1 cellular context compared by ENCODE assay signal in the genomic region with DNA sequence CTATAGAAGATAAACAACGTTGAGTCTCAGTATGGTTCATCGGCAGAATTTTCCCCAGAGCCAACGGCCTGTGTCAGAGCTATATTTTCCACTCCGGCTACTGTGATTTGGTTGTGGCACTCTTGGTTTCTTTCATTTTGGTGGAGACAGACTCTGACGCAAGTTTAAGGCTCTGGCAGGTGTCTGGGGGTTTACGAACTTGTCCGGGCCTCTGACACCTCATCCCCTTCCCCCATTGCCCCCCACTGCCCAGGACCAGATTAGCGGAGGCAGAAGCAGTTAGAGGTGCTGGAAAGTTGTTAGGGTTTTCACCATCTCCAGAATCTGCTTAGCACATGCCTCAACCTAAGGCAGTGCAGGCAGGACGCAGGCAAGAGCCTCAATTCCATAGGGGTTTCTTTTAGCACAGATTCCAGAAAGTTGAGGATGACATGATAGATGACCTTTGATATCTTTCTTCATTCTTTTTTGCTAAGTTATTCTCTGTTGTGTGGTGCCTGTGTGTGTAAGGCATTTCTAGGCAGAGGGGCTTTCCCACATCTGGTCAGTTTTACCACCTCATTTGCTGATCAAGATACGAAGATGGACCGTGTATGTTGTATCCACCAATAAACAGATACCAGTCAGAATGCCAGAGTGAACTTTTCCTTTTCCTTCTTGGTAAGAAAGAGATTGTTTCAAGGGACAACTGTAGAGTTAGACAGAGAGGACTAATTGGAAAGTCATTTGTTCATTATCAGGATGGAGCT.
A peak's percentile ranks its signal among the peaks of the same experiment; 100 is the strongest.
TF ChIP-seq lines count a peak whose summit lies in the region.

No MANE protein-coding gene starts in this region.

TF ChIP-seq in GM12878, 131 proteins besides CTCF, POLR2A, EP300 and RAD21 (continued from another document and continues in another):
- TF ChIP-seq, protein P1, sequence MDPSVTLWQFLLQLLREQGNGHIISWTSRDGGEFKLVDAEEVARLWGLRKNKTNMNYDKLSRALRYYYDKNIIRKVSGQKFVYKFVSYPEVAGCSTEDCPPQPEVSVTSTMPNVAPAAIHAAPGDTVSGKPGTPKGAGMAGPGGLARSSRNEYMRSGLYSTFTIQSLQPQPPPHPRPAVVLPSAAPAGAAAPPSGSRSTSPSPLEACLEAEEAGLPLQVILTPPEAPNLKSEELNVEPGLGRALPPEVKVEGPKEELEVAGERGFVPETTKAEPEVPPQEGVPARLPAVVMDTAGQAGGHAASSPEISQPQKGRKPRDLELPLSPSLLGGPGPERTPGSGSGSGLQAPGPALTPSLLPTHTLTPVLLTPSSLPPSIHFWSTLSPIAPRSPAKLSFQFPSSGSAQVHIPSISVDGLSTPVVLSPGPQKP (IDR thresholded peaks at IDR 0.05; ENCODE audit: low read depth, low read length) = no peak
- TF ChIP-seq, protein P2, sequence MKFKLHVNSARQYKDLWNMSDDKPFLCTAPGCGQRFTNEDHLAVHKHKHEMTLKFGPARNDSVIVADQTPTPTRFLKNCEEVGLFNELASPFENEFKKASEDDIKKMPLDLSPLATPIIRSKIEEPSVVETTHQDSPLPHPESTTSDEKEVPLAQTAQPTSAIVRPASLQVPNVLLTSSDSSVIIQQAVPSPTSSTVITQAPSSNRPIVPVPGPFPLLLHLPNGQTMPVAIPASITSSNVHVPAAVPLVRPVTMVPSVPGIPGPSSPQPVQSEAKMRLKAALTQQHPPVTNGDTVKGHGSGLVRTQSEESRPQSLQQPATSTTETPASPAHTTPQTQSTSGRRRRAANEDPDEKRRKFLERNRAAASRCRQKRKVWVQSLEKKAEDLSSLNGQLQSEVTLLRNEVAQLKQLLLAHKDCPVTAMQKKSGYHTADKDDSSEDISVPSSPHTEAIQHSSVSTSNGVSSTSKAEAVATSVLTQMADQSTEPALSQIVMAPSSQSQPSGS (IDR thresholded peaks at IDR 0.05; ENCODE audit: low read length) = peak; percentile 33; the same call in 1 of the 2 replicates
- TF ChIP-seq HDGF (IDR thresholded peaks at IDR 0.05) = no peak
- TF ChIP-seq MXI1 (IDR thresholded peaks at IDR 0.05; ENCODE audit: low read depth, low read length) = peak; percentile 16; the same call in 1 of the 2 replicates
- TF ChIP-seq BACH1 (IDR thresholded peaks at IDR 0.05; ENCODE audit: borderline replicate concordance) = 0 out of 2 replicates have a peak, but pooled peaks have one; percentile 39
- TF ChIP-seq NBN (IDR thresholded peaks at IDR 0.05) = peak; percentile 47
- peak; percentile 58 for TF ChIP-seq CREB1 (IDR thresholded peaks at IDR 0.05; ENCODE audit: low read depth)
- TF ChIP-seq IKZF1 (conservative IDR thresholded peaks at IDR 0.05) = peak; percentile 90
- TF ChIP-seq, protein P3, sequence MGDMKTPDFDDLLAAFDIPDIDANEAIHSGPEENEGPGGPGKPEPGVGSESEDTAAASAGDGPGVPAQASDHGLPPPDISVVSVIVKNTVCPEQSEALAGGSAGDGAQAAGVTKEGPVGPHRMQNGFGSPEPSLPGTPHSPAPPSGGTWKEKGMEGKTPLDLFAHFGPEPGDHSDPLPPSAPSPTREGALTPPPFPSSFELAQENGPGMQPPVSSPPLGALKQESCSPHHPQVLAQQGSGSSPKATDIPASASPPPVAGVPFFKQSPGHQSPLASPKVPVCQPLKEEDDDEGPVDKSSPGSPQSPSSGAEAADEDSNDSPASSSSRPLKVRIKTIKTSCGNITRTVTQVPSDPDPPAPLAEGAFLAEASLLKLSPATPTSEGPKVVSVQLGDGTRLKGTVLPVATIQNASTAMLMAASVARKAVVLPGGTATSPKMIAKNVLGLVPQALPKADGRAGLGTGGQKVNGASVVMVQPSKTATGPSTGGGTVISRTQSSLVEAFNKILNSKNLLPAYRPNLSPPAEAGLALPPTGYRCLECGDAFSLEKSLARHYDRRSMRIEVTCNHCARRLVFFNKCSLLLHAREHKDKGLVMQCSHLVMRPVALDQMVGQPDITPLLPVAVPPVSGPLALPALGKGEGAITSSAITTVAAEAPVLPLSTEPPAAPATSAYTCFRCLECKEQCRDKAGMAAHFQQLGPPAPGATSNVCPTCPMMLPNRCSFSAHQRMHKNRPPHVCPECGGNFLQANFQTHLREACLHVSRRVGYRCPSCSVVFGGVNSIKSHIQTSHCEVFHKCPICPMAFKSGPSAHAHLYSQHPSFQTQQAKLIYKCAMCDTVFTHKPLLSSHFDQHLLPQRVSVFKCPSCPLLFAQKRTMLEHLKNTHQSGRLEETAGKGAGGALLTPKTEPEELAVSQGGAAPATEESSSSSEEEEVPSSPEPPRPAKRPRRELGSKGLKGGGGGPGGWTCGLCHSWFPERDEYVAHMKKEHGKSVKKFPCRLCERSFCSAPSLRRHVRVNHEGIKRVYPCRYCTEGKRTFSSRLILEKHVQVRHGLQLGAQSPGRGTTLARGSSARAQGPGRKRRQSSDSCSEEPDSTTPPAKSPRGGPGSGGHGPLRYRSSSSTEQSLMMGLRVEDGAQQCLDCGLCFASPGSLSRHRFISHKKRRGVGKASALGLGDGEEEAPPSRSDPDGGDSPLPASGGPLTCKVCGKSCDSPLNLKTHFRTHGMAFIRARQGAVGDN (IDR thresholded peaks at IDR 0.05) = 0 out of 2 replicates have a peak, but pooled peaks have one; percentile 17
- peak; percentile 61 for TF ChIP-seq RELA (IDR thresholded peaks at IDR 0.05; ENCODE audit: borderline replicate concordance, partially characterized antibody)
- TF ChIP-seq SIN3A (IDR thresholded peaks at IDR 0.05; ENCODE audit: low read depth, low read length) = no peak
- TF ChIP-seq BRCA1 (IDR thresholded peaks at IDR 0.05; ENCODE audit: low read depth, low read length) = no peak
- TF ChIP-seq CHD2 (IDR thresholded peaks at IDR 0.05; ENCODE audit: borderline replicate concordance, low read depth, low read length) = peak; percentile 73
- TF ChIP-seq JUND (IDR thresholded peaks at IDR 0.05; ENCODE audit: low read depth, low read length) = no peak
- no peak for TF ChIP-seq NRF1 (conservative IDR thresholded peaks at IDR 0.05; ENCODE audit: low read depth, low read length)
- TF ChIP-seq TBL1XR1 (IDR thresholded peaks at IDR 0.05; ENCODE audit: low read depth, low read length) = no peak
- TF ChIP-seq, protein P4, sequence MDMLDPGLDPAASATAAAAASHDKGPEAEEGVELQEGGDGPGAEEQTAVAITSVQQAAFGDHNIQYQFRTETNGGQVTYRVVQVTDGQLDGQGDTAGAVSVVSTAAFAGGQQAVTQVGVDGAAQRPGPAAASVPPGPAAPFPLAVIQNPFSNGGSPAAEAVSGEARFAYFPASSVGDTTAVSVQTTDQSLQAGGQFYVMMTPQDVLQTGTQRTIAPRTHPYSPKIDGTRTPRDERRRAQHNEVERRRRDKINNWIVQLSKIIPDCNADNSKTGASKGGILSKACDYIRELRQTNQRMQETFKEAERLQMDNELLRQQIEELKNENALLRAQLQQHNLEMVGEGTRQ (IDR thresholded peaks at IDR 0.05; ENCODE audit: borderline replicate concordance, low read depth, low read length) = no peak
- TF ChIP-seq, protein P5, sequence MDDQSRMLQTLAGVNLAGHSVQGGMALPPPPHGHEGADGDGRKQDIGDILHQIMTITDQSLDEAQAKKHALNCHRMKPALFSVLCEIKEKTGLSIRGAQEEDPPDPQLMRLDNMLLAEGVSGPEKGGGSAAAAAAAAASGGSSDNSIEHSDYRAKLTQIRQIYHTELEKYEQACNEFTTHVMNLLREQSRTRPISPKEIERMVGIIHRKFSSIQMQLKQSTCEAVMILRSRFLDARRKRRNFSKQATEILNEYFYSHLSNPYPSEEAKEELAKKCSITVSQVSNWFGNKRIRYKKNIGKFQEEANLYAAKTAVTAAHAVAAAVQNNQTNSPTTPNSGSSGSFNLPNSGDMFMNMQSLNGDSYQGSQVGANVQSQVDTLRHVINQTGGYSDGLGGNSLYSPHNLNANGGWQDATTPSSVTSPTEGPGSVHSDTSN (IDR thresholded peaks at IDR 0.05; ENCODE audit: insufficient replicate concordance, low read depth, low read length) = no peak
- peak; percentile 42 for TF ChIP-seq SP1 (IDR thresholded peaks at IDR 0.05; ENCODE audit: low read depth, low read length)
- TF ChIP-seq, protein P6, sequence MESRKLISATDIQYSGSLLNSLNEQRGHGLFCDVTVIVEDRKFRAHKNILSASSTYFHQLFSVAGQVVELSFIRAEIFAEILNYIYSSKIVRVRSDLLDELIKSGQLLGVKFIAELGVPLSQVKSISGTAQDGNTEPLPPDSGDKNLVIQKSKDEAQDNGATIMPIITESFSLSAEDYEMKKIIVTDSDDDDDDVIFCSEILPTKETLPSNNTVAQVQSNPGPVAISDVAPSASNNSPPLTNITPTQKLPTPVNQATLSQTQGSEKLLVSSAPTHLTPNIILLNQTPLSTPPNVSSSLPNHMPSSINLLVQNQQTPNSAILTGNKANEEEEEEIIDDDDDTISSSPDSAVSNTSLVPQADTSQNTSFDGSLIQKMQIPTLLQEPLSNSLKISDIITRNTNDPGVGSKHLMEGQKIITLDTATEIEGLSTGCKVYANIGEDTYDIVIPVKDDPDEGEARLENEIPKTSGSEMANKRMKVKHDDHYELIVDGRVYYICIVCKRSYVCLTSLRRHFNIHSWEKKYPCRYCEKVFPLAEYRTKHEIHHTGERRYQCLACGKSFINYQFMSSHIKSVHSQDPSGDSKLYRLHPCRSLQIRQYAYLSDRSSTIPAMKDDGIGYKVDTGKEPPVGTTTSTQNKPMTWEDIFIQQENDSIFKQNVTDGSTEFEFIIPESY (IDR thresholded peaks at IDR 0.05) = no peak
- TF ChIP-seq ZNF24 (IDR thresholded peaks at IDR 0.05) = 0 out of 2 replicates have a peak, but pooled peaks have one; percentile 5
- no peak for TF ChIP-seq SIX5 (IDR thresholded peaks at IDR 0.05; ENCODE audit: low read depth, low read length, severe bottlenecking)
- no peak for TF ChIP-seq KDM1A (IDR thresholded peaks at IDR 0.05; ENCODE audit: borderline replicate concordance)
- TF ChIP-seq YBX1 (IDR thresholded peaks at IDR 0.05) = no peak
- no peak for TF ChIP-seq NR2C2 (IDR thresholded peaks at IDR 0.05; ENCODE audit: borderline replicate concordance, control insufficient read depth, insufficient read length, low read depth)
- TF ChIP-seq, protein P7, sequence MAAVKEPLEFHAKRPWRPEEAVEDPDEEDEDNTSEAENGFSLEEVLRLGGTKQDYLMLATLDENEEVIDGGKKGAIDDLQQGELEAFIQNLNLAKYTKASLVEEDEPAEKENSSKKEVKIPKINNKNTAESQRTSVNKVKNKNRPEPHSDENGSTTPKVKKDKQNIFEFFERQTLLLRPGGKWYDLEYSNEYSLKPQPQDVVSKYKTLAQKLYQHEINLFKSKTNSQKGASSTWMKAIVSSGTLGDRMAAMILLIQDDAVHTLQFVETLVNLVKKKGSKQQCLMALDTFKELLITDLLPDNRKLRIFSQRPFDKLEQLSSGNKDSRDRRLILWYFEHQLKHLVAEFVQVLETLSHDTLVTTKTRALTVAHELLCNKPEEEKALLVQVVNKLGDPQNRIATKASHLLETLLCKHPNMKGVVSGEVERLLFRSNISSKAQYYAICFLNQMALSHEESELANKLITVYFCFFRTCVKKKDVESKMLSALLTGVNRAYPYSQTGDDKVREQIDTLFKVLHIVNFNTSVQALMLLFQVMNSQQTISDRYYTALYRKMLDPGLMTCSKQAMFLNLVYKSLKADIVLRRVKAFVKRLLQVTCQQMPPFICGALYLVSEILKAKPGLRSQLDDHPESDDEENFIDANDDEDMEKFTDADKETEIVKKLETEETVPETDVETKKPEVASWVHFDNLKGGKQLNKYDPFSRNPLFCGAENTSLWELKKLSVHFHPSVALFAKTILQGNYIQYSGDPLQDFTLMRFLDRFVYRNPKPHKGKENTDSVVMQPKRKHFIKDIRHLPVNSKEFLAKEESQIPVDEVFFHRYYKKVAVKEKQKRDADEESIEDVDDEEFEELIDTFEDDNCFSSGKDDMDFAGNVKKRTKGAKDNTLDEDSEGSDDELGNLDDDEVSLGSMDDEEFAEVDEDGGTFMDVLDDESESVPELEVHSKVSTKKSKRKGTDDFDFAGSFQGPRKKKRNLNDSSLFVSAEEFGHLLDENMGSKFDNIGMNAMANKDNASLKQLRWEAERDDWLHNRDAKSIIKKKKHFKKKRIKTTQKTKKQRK (IDR thresholded peaks at IDR 0.05; ENCODE audit: low read depth, low read length) = no peak
- no peak for TF ChIP-seq MTA3 (IDR thresholded peaks at IDR 0.05; ENCODE audit: borderline replicate concordance, low read length)
- no peak for TF ChIP-seq CBX5 (IDR thresholded peaks at IDR 0.05; ENCODE audit: low read depth)
- TF ChIP-seq SREBF2 (IDR thresholded peaks at IDR 0.05; ENCODE audit: low read length) = no peak
- TF ChIP-seq NFYA (IDR thresholded peaks at IDR 0.05; ENCODE audit: borderline replicate concordance, low read depth, low read length) = no peak
- no peak for TF ChIP-seq SMARCA5 (IDR thresholded peaks at IDR 0.05)
- TF ChIP-seq EZH2 (IDR thresholded peaks at IDR 0.05; ENCODE audit: borderline replicate concordance, control insufficient read depth, low read depth, low read length) = no peak
- TF ChIP-seq EGR1 (IDR thresholded peaks at IDR 0.05; ENCODE audit: borderline replicate concordance in 1 of 2, low read depth in 2 of 2, low read length in 2 of 2) = no peak
- TF ChIP-seq, protein P8, sequence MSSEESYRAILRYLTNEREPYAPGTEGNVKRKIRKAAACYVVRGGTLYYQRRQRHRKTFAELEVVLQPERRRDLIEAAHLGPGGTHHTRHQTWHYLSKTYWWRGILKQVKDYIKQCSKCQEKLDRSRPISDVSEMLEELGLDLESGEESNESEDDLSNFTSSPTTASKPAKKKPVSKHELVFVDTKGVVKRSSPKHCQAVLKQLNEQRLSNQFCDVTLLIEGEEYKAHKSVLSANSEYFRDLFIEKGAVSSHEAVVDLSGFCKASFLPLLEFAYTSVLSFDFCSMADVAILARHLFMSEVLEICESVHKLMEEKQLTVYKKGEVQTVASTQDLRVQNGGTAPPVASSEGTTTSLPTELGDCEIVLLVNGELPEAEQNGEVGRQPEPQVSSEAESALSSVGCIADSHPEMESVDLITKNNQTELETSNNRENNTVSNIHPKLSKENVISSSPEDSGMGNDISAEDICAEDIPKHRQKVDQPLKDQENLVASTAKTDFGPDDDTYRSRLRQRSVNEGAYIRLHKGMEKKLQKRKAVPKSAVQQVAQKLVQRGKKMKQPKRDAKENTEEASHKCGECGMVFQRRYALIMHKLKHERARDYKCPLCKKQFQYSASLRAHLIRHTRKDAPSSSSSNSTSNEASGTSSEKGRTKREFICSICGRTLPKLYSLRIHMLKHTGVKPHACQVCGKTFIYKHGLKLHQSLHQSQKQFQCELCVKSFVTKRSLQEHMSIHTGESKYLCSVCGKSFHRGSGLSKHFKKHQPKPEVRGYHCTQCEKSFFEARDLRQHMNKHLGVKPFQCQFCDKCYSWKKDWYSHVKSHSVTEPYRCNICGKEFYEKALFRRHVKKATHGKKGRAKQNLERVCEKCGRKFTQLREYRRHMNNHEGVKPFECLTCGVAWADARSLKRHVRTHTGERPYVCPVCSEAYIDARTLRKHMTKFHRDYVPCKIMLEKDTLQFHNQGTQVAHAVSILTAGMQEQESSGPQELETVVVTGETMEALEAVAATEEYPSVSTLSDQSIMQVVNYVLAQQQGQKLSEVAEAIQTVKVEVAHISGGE (CRISPR knock-in tag; IDR thresholded peaks at IDR 0.05) = no peak
- TF ChIP-seq, protein P9, sequence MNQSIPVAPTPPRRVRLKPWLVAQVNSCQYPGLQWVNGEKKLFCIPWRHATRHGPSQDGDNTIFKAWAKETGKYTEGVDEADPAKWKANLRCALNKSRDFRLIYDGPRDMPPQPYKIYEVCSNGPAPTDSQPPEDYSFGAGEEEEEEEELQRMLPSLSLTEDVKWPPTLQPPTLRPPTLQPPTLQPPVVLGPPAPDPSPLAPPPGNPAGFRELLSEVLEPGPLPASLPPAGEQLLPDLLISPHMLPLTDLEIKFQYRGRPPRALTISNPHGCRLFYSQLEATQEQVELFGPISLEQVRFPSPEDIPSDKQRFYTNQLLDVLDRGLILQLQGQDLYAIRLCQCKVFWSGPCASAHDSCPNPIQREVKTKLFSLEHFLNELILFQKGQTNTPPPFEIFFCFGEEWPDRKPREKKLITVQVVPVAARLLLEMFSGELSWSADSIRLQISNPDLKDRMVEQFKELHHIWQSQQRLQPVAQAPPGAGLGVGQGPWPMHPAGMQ (IDR thresholded peaks at IDR 0.05; ENCODE audit: borderline replicate concordance) = no peak
- no peak; a peak in 1 of 4 replicates for TF ChIP-seq ETV6 (conservative IDR thresholded peaks at IDR 0.05 in 1 of 2, IDR thresholded peaks at IDR 0.05 in 1 of 2; ENCODE audit: borderline replicate concordance in 1 of 2, low read depth in 1 of 2)
- no peak for TF ChIP-seq POLR2AphosphoS2 (IDR thresholded peaks at IDR 0.05; ENCODE audit: low read depth, low read length)
